Comparison of ENCODE assay signal across 12 cellular contexts in genomic region chr17:21210411-21211076, GRCh38.
DNase-seq lines count a peak whose midpoint lies in the region; ATAC-seq and TF ChIP-seq lines count a peak whose summit lies in the region.
"Had no signal": no experiment of that assay in that cellular context is flagged by ENCODE, and none has a peak within 500 bp of the region (broad histone marks: within the 10 kb centered on the region; RNA-seq: fewer than 3 reads in every experiment).

No MANE protein-coding gene starts in this region.

- DNase-seq in stimulated activated naive CD8-positive, alpha-beta T cell treated with anti-CD3 and anti-CD28 coated beads, Interleukin-15, Interleukin-2, amounts not matched to agents 100 U/mL and 50 U/mL, for 24 hours, result no peak
- DNase-seq in RWPE1 (ENCODE audit: low spot score) (no peak), left kidney (ENCODE audit: low read depth, low spot score) (peak; percentile 44), T1000 (lab: John Stamatoyannopoulos, UW) (no peak), COR-L47 (lab: John Stamatoyannopoulos, UW) (no peak), NCI-H774 (lab: John Stamatoyannopoulos, UW) (no peak), pons (ENCODE audit: low spot score) (no peak)
- DNase-seq: effector memory CD4-positive, alpha-beta T cell; GDM1; Karpas-422; spleen had no signal

- TF ChIP-seq CTCF in RWPE1 (conservative IDR thresholded peaks at IDR 0.05; ENCODE audit: low read depth), result no peak

- H3K36me3 Mint-ChIP-seq in stimulated activated naive CD8-positive, alpha-beta T cell treated with anti-CD3 and anti-CD28 coated beads, Interleukin-15, Interleukin-2, amounts not matched to agents 100 ng/mL and 50 ng/mL, for 24 hours (ENCODE audit: low read depth), result peaks cover 12% of the 10 kb centered on the region

- peak overlapping the region; percentile 36 for H3K27ac Mint-ChIP-seq in stimulated activated naive CD8-positive, alpha-beta T cell treated with anti-CD3 and anti-CD28 coated beads, Interleukin-15, Interleukin-2, amounts not matched to agents 100 ng/mL and 50 ng/mL, for 24 hours

- H3K27ac ChIP-seq in RWPE1, result peak overlapping the region; percentile 20

- no peaks in the 10 kb centered on the region for H3K27me3 Mint-ChIP-seq in stimulated activated naive CD8-positive, alpha-beta T cell treated with anti-CD3 and anti-CD28 coated beads, Interleukin-15, Interleukin-2, amounts not matched to agents 100 ng/mL and 50 ng/mL, for 24 hours

- H3K4me3 Mint-ChIP-seq in stimulated activated naive CD8-positive, alpha-beta T cell treated with anti-CD3 and anti-CD28 coated beads, Interleukin-15, Interleukin-2, amounts not matched to agents 100 ng/mL and 50 ng/mL, for 24 hours, result peak overlapping the region; percentile 35

- H3K4me1 Mint-ChIP-seq in stimulated activated naive CD8-positive, alpha-beta T cell treated with anti-CD3 and anti-CD28 coated beads, Interleukin-15, Interleukin-2, amounts not matched to agents 100 ng/mL and 50 ng/mL, for 24 hours (ENCODE audit: low read depth), result peaks cover 47% of the 10 kb centered on the region

- POLR2A ChIA-PET in RWPE1 (lab: Yijun Ruan, JAX; ENCODE audit: low non-redundant PET), result no interaction called here

- CTCF ChIA-PET in RWPE1 (lab: Yijun Ruan, JAX), result no interaction called here

- ATAC-seq in stimulated activated naive CD8-positive, alpha-beta T cell treated with anti-CD3 and anti-CD28 coated beads, Interleukin-15, Interleukin-2, amounts not matched to agents 100 U/mL and 50 U/mL, for 24 hours, result no peak

- no peaks in the 10 kb centered on the region for H3K9me3 Mint-ChIP-seq in stimulated activated naive CD8-positive, alpha-beta T cell treated with anti-CD3 and anti-CD28 coated beads, Interleukin-15, Interleukin-2, amounts not matched to agents 100 ng/mL and 50 ng/mL, for 24 hours
